Comparison of ENCODE assay signal across 7 cellular contexts in the genomic region with DNA sequence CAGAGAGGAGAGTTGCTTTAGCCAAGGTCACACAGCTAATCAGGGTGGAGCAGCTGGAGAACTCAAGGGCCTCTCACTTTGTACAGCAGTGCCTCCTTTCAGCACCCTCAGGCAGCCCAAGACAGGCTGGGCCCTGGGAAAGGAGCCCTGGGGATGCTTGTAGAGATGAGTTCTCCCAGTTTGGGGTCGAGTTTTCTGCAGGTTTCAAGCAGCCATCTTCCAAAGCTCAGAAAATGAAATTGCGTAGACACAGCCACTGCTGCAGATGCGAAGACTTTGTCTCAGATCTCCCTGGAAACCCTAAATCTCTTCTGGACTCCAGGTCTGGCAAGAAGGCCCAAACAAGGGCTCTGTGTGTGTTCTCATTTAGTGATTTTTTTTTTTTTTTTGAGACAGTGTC.
"Had no signal": no experiment of that assay in that cellular context is flagged by ENCODE, and none has a peak within 500 bp of the region (broad histone marks: within the 10 kb centered on the region; RNA-seq: fewer than 3 reads in every experiment).

No MANE protein-coding gene starts in this region.

- FAIRE-seq: H54, HTR-8/SVneo had no signal

- H3K9me3 ChIP-seq: HAP-1 had no signal

- H3K4me1 ChIP-seq: HAP-1 had no signal

- H3K36me3 ChIP-seq: HAP-1 had no signal

- DNase-seq: GOT3, Kasumi-1, KG1 had no signal

- ATAC-seq: HCT116 had no signal

- H3K4me3 ChIP-seq: HAP-1 had no signal
